In the genomic region with DNA sequence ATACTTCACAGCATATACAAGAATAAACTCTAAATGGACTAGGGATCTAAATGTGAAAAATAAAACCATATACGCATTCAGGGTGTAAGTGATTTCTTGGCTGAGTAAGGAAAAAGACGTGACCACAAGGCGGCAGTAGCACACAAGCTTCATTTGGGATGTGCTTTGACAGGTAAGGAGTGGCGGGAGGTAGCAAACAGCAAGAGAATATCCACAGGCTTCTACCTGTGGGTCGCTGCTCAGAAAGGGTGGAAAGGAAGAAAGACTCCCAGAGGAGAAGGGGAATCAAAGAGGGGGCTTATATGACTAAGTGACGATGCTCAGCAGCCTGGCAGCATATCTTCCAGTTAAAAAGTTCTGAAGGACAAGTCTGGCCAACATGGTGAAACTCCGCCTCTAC, we compare ENCODE assay signal across 8 cellular contexts. TPM values are rescaled to one million over a fixed set of nuclear protein-coding genes. Genes with fewer than 3 reads are reported as not detected.
DNase-seq lines count a peak whose midpoint lies in the region; ATAC-seq, FAIRE-seq and TF ChIP-seq lines count a peak whose summit lies in the region.

No MANE protein-coding gene starts in this region.

- peaks cover 17% of the 10 kb centered on the region for H3K27me3 ChIP-seq in BE2C
- peaks cover 0 to 2% of the 10 kb centered on the region in 2 experiments for H3K27me3 ChIP-seq in endothelial cell of umbilical vein (ENCODE audit: control insufficient read depth in 2 of 2, insufficient read depth in 2 of 2, low read length in 2 of 2)

- no peak for TF ChIP-seq POLR2A in endothelial cell of umbilical vein (IDR thresholded peaks at IDR 0.05; ENCODE audit: low read depth, low read length)

- TF ChIP-seq CTCF in BE2C (IDR thresholded peaks at IDR 0.05; ENCODE audit: low read depth, low read length) (peak; percentile 78), endothelial cell of umbilical vein (IDR thresholded peaks at IDR 0.05; ENCODE audit: extremely low read depth in 1 of 2, insufficient read depth in 1 of 2, low read depth in 1 of 2, low read length in 2 of 2) (peak; percentile 54 to 66)

- H3K4me3 Mint-ChIP-seq in naive B cell = peak overlapping the region in 2 of 8 donors; percentile 5 to 6
- H3K4me3 Mint-ChIP-seq in stimulated activated effector memory CD8-positive, alpha-beta T cell treated with anti-CD3 and anti-CD28 coated beads, Interleukin-12 subunit alpha, Interleukin-12 subunit beta, amount 100 ng/mL, for 72 hours = no peak overlapping the region

- CTCF ChIA-PET in endothelial cell of umbilical vein (lab: Charles Lee) = interaction anchor here (0.5 to 2.3 kb wide), 13 partner anchors 12 to 382 kb away, joined by 3 to 10 read pairs (median 4); a partner anchor contains a TSS

- no peaks in the 10 kb centered on the region for H3K36me3 Mint-ChIP-seq in naive B cell
- peaks cover 29% of the 10 kb centered on the region for H3K36me3 Mint-ChIP-seq in stimulated activated effector memory CD8-positive, alpha-beta T cell treated with anti-CD3 and anti-CD28 coated beads, Interleukin-12 subunit alpha, Interleukin-12 subunit beta, amount 100 ng/mL, for 72 hours

- H3K27ac ChIP-seq in endothelial cell of umbilical vein (ENCODE audit: insufficient read depth, low read depth, low read length) = no peak overlapping the region

- H3K9me3 ChIP-seq in BE2C (no peaks in the 10 kb centered on the region), endothelial cell of umbilical vein (replicated peaks; ENCODE audit: control insufficient read depth, insufficient read depth, low read length) (no peaks in the 10 kb centered on the region)

- dilution Hi-C loops in endothelial cell of umbilical vein (cut with MboI; ENCODE audit: extremely low pct_ligation_motif_present, low sequenced_read_pairs) = no loop called here

- DNase-seq in BE2C (peak; percentile 69), HT-29 (ENCODE audit: low spot score) (peak; percentile 84), NOMO-1 treated with dmso at 0.1 percent for 144 hours (lab: John Stamatoyannopoulos, UW; ENCODE audit: unreplicated experiment) (peak; percentile 43), endothelial cell of umbilical vein (ENCODE audit: low read depth, low spot score) (peak; percentile 75), naive B cell (peak; percentile 60)
- DNase-seq in activated CD8-positive, alpha-beta memory T cell treated with anti-CD3 and anti-CD28 coated beads, Interleukin-2, amount 50 U/mL, for 1 hour (ENCODE audit: extremely low read depth) = peak; percentile 61
- DNase-seq in stimulated activated effector memory CD8-positive, alpha-beta T cell treated with anti-CD3 and anti-CD28 coated beads, Interleukin-12 subunit alpha, Interleukin-12 subunit beta, amount 100 ng/mL, for 72 hours (ENCODE audit: low spot score in 2 of 2) = peak; percentile 59 to 81

- H3K4me2 ChIP-seq in endothelial cell of umbilical vein (ENCODE audit: insufficient read depth, low read length) = no peak overlapping the region

- H3K27ac Mint-ChIP-seq in naive B cell = peak overlapping the region in 1 of 6 donors; percentile 38
- H3K27ac Mint-ChIP-seq in stimulated activated effector memory CD8-positive, alpha-beta T cell treated with anti-CD3 and anti-CD28 coated beads, Interleukin-12 subunit alpha, Interleukin-12 subunit beta, amount 100 ng/mL, for 72 hours = no peak overlapping the region

- peak; percentile 42 for FAIRE-seq in endothelial cell of umbilical vein (lab: Jason Lieb, UNC)

- POLR2A ChIA-PET in endothelial cell of umbilical vein (lab: Charles Lee) = interaction anchor here (0.5 kb wide), 1 partner anchor 49 kb away, joined by 5 read pairs; no protein-coding TSS in a partner anchor

- H3K4me1 ChIP-seq in BE2C (no peaks in the 10 kb centered on the region), endothelial cell of umbilical vein (ENCODE audit: control insufficient read depth, extremely low read depth, insufficient read depth, low read length) (no peaks in the 10 kb centered on the region)

- H3K79me2 ChIP-seq in endothelial cell of umbilical vein (ENCODE audit: control insufficient read depth, insufficient read depth, low read length) = peaks cover 23% of the 10 kb centered on the region

- H3K9me3 Mint-ChIP-seq in naive B cell = no peaks in the 10 kb centered on the region
- no peaks in the 10 kb centered on the region for H3K9me3 Mint-ChIP-seq in stimulated activated effector memory CD8-positive, alpha-beta T cell treated with anti-CD3 and anti-CD28 coated beads, Interleukin-12 subunit alpha, Interleukin-12 subunit beta, amount 100 ng/mL, for 72 hours

- intact Hi-C loops in endothelial cell of umbilical vein (cut with micrococcal nuclease) = loop anchor here (1.0 to 10.0 kb wide), 3 partner anchors 210 to 382 kb away; no protein-coding TSS in a partner anchor

- H4K20me1 ChIP-seq in endothelial cell of umbilical vein (replicated peaks; ENCODE audit: control insufficient read depth, extremely low read depth, insufficient read depth, low read length) = no peaks in the 10 kb centered on the region

- no peak overlapping the region for H3K4me3 ChIP-seq in BE2C (ENCODE audit: low read depth, low read length)
- no peak overlapping the region for H3K4me3 ChIP-seq in endothelial cell of umbilical vein (replicated peaks in 1 of 3; ENCODE audit: insufficient read depth in 1 of 3, low read depth in 1 of 3, low read length in 3 of 3)

- H3K4me1 Mint-ChIP-seq in naive B cell = peaks cover 10 to 29% (median 13%) of the 10 kb centered on the region in 3 donors
- peaks cover 14% of the 10 kb centered on the region for H3K4me1 Mint-ChIP-seq in stimulated activated effector memory CD8-positive, alpha-beta T cell treated with anti-CD3 and anti-CD28 coated beads, Interleukin-12 subunit alpha, Interleukin-12 subunit beta, amount 100 ng/mL, for 72 hours

- H3K27me3 Mint-ChIP-seq in naive B cell = peaks cover 5 to 37% (median 20%) of the 10 kb centered on the region in 3 donors

- no TSS peak for BruUV-seq in endothelial cell of umbilical vein (replicated peaks; lab: Mats Ljungman, UMichigan)

- H2AFZ ChIP-seq in endothelial cell of umbilical vein (ENCODE audit: low read depth, low read length) = no peak overlapping the region

- peak; percentile 51 to 59 for ATAC-seq in naive B cell (ENCODE audit: low read depth in 2 of 2)
- peak; percentile 61 for ATAC-seq in stimulated activated effector memory CD8-positive, alpha-beta T cell treated with anti-CD3 and anti-CD28 coated beads, Interleukin-12 subunit alpha, Interleukin-12 subunit beta, amount 100 ng/mL, for 72 hours
- ATAC-seq in HG03521 (IDR thresholded peaks at IDR 0.05; ENCODE audit: unreplicated experiment) = no peak

- no peak overlapping the region for H3K9ac ChIP-seq in endothelial cell of umbilical vein (replicated peaks; ENCODE audit: extremely low read depth, insufficient read depth, low read length)

- H3K36me3 ChIP-seq in BE2C (peaks cover 13% of the 10 kb centered on the region), endothelial cell of umbilical vein (ENCODE audit: control insufficient read depth in 2 of 2, extremely low read depth in 1 of 2, insufficient read depth in 2 of 2, low read length in 2 of 2) (no peaks in the 10 kb centered on the region)

- no peaks in the 10 kb centered on the region for H3K9me1 ChIP-seq in endothelial cell of umbilical vein (replicated peaks; ENCODE audit: control insufficient read depth, extremely low read depth, insufficient read depth, low read length)

TF ChIP-seq in endothelial cell of umbilical vein, 7 proteins besides CTCF, POLR2A, EP300 and RAD21 (continues in another document):
- TF ChIP-seq, protein P1, sequence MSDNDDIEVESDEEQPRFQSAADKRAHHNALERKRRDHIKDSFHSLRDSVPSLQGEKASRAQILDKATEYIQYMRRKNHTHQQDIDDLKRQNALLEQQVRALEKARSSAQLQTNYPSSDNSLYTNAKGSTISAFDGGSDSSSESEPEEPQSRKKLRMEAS (IDR thresholded peaks at IDR 0.05; ENCODE audit: insufficient read depth, insufficient read length) = no peak

RNA-seq across cellular contexts. Expression of a gene that starts 2.5 kb away (rescaled TPM):
- 5.9 TPM for polyA plus RNA-seq in BE2C (2012; ENCODE audit: insufficient read depth, insufficient read length, low read depth)
- total RNA-seq in HT-29 (2014; rRNA removed; shearing (Covaris generic)) = 21.5 and 26.6 TPM in 2 replicates
- 21.4 and 25.1 TPM in 2 replicates for total RNA-seq in endothelial cell of umbilical vein
- polyA plus RNA-seq in endothelial cell of umbilical vein (1.9 and 2.3 TPM in 2 replicates), naive B cell (ENCODE audit: low read depth in 6 of 6) (1 to 10 TPM; 3.1 to 6.8 (median 5.3) TPM)
- polyA plus RNA-seq in endothelial cell of umbilical vein (2011; cell fraction: cytosol; rRNA removed) = 2.5 TPM in 2 replicates
- polyA plus RNA-seq in endothelial cell of umbilical vein (2011; cell fraction: nucleus; rRNA removed) = 5.7 and 7.8 TPM in 2 replicates
- 6.2 and 7.5 TPM in 2 replicates for polyA plus RNA-seq in endothelial cell of umbilical vein (2012)
- polyA minus RNA-seq in endothelial cell of umbilical vein = 15.1 and 16.7 TPM in 2 replicates
- polyA minus RNA-seq in endothelial cell of umbilical vein (2011; cell fraction: cytosol; rRNA and poly(A)+ RNA removed) = 20.8 TPM
- polyA minus RNA-seq in endothelial cell of umbilical vein (2011; cell fraction: nucleus; rRNA and poly(A)+ RNA removed) = 9.1 and 12.2 TPM in 2 replicates

RNA-seq across cellular contexts. Expression of a gene that starts 34.3 kb away (rescaled TPM):
- polyA plus RNA-seq in BE2C (2012; ENCODE audit: insufficient read depth, insufficient read length, low read depth) = 33.3 TPM
- total RNA-seq in HT-29 (2014; rRNA removed; shearing (Covaris generic)) = 4.7 and 11.3 TPM in 2 replicates
- total RNA-seq in endothelial cell of umbilical vein = 39.4 and 44.9 TPM in 2 replicates
- polyA plus RNA-seq in endothelial cell of umbilical vein (22.8 and 23.7 TPM in 2 replicates), naive B cell (ENCODE audit: low read depth in 6 of 6) (10 to 100 TPM in 5 of 6 donors, 1 to 10 TPM in 1; 8.7 to 28.2 (median 13.1) TPM)
- polyA plus RNA-seq in endothelial cell of umbilical vein (2011; cell fraction: cytosol; rRNA removed) = 16.8 and 20.0 TPM in 2 replicates
- 50.3 and 70.7 TPM in 2 replicates for polyA plus RNA-seq in endothelial cell of umbilical vein (2011; cell fraction: nucleus; rRNA removed)
- polyA plus RNA-seq in endothelial cell of umbilical vein (2012) = 38.8 and 41.7 TPM in 2 replicates
- 67.6 and 97.1 TPM in 2 replicates for polyA minus RNA-seq in endothelial cell of umbilical vein
- polyA minus RNA-seq in endothelial cell of umbilical vein (2011; cell fraction: cytosol; rRNA and poly(A)+ RNA removed) = 19.3 TPM
- polyA minus RNA-seq in endothelial cell of umbilical vein (2011; cell fraction: nucleus; rRNA and poly(A)+ RNA removed) = 44.7 and 49.7 TPM in 2 replicates

RNA-seq across cellular contexts. Expression of a gene that starts 48.3 kb away (rescaled TPM):
- polyA plus RNA-seq in BE2C (2012; ENCODE audit: insufficient read depth, insufficient read length, low read depth) = 5.2 TPM
- 1.4 and 2.3 TPM in 2 replicates for total RNA-seq in HT-29 (2014; rRNA removed; shearing (Covaris generic))
- total RNA-seq in endothelial cell of umbilical vein = 14.6 and 16.1 TPM in 2 replicates
- polyA plus RNA-seq in endothelial cell of umbilical vein (2.0 and 2.4 TPM in 2 replicates), naive B cell (ENCODE audit: low read depth in 6 of 6) (10 to 100 TPM; 14.3 to 19.5 (median 17.7) TPM)
- polyA plus RNA-seq in endothelial cell of umbilical vein (2011; cell fraction: cytosol; rRNA removed) = 4.1 and 4.2 TPM in 2 replicates
- 6.8 and 8.0 TPM in 2 replicates for polyA plus RNA-seq in endothelial cell of umbilical vein (2011; cell fraction: nucleus; rRNA removed)
- 6.0 and 6.9 TPM in 2 replicates for polyA plus RNA-seq in endothelial cell of umbilical vein (2012)
- 16.6 and 17.2 TPM in 2 replicates for polyA minus RNA-seq in endothelial cell of umbilical vein
- polyA minus RNA-seq in endothelial cell of umbilical vein (2011; cell fraction: cytosol; rRNA and poly(A)+ RNA removed) = 5.7 TPM
- 8.0 and 8.9 TPM in 2 replicates for polyA minus RNA-seq in endothelial cell of umbilical vein (2011; cell fraction: nucleus; rRNA and poly(A)+ RNA removed)
